25 cellular contexts compared by ENCODE assay signal in genomic region chr11:73221451-73221850, GRCh38. TPM values are rescaled to one million over a fixed set of nuclear protein-coding genes. Genes with fewer than 3 reads are reported as not detected.
"Had no signal": no experiment of that assay in that cellular context is flagged by ENCODE, and none has a peak within 500 bp of the region (broad histone marks: within the 10 kb centered on the region; RNA-seq: fewer than 3 reads in every experiment).

No MANE protein-coding gene starts in this region.

- H3K9me3 ChIP-seq: breast epithelium, colonic mucosa, esophagus squamous epithelium, gastroesophageal sphincter, pancreas, testis, upper lobe of left lung had no signal

- H3K9me3 Mint-ChIP-seq: activated CD4-positive, alpha-beta memory T cell treated with anti-CD3 and anti-CD28 coated beads, Interleukin-2, amount 10 ng/mL, durations not matched to agents 7 days and 5 days; activated CD4-positive, alpha-beta T cell treated with anti-CD3 and anti-CD28 coated beads, Interleukin-2, amount 10 ng/mL, durations not matched to agents 24 days and 14 days; activated naive CD4-positive, alpha-beta T cell treated with anti-CD3 and anti-CD28 coated beads for 36 hours; activated naive CD8-positive, alpha-beta T cell treated with anti-CD3 and anti-CD28 coated beads, Interleukin-2, amount 10 ng/mL, durations not matched to agents 7 days and 5 days; activated T-cell treated with anti-CD3 and anti-CD28 coated beads, Interleukin-2, amount 50 U/mL, for 72 hours; central memory CD8-positive, alpha-beta T cell; natural killer cell had no signal

- DNase-seq: activated CD4-positive, alpha-beta memory T cell treated with anti-CD3 and anti-CD28 coated beads, Interleukin-2, amount 10 ng/mL, durations not matched to agents 7 days and 5 days; activated CD4-positive, alpha-beta T cell treated with anti-CD3 and anti-CD28 coated beads, Interleukin-2, amount 10 ng/mL, durations not matched to agents 24 days and 14 days; activated effector memory CD4-positive, alpha-beta T cell treated with Interleukin-2 at 50 U/mL for 16 hours; activated naive CD4-positive, alpha-beta T cell treated with anti-CD3 and anti-CD28 coated beads for 36 hours; activated T-cell treated with anti-CD3 and anti-CD28 coated beads, Interleukin-2, amount 50 U/mL, for 72 hours; amniotic stem cell; colonic mucosa; esophagus squamous epithelium; head of caudate nucleus; left cardiac atrium; midbrain; natural killer cell; right cardiac atrium; small intestine; stimulated activated CD4-positive, alpha-beta T cell treated with anti-CD3 and anti-CD28 coated beads, Interleukin-15, amount 100 ng/mL, for 24 hours; stimulated activated naive CD4-positive, alpha-beta T cell; T1000; testis; upper lobe of left lung had no signal

- H3K4me3 Mint-ChIP-seq: activated CD4-positive, alpha-beta memory T cell treated with anti-CD3 and anti-CD28 coated beads, Interleukin-2, amount 10 ng/mL, durations not matched to agents 7 days and 5 days; activated CD4-positive, alpha-beta T cell treated with anti-CD3 and anti-CD28 coated beads, Interleukin-2, amount 10 ng/mL, durations not matched to agents 24 days and 14 days; activated naive CD4-positive, alpha-beta T cell treated with anti-CD3 and anti-CD28 coated beads for 36 hours; activated naive CD8-positive, alpha-beta T cell treated with anti-CD3 and anti-CD28 coated beads, Interleukin-2, amount 10 ng/mL, durations not matched to agents 7 days and 5 days; activated T-cell treated with anti-CD3 and anti-CD28 coated beads, Interleukin-2, amount 50 U/mL, for 72 hours; central memory CD8-positive, alpha-beta T cell; natural killer cell had no signal

- H3K36me3 ChIP-seq: breast epithelium, colonic mucosa, gastroesophageal sphincter, pancreas, upper lobe of left lung had no signal

- H3K27ac ChIP-seq: breast epithelium, colonic mucosa, gastroesophageal sphincter, pancreas, testis, upper lobe of left lung had no signal

- H3K27ac Mint-ChIP-seq: activated CD4-positive, alpha-beta memory T cell treated with anti-CD3 and anti-CD28 coated beads, Interleukin-2, amount 10 ng/mL, durations not matched to agents 7 days and 5 days; activated CD4-positive, alpha-beta T cell treated with anti-CD3 and anti-CD28 coated beads, Interleukin-2, amount 10 ng/mL, durations not matched to agents 24 days and 14 days; activated naive CD4-positive, alpha-beta T cell treated with anti-CD3 and anti-CD28 coated beads for 36 hours; activated naive CD8-positive, alpha-beta T cell treated with anti-CD3 and anti-CD28 coated beads, Interleukin-2, amount 10 ng/mL, durations not matched to agents 7 days and 5 days; activated T-cell treated with anti-CD3 and anti-CD28 coated beads, Interleukin-2, amount 50 U/mL, for 72 hours; natural killer cell had no signal

- H3K4me1 ChIP-seq: colonic mucosa had no signal

- ATAC-seq: activated T-cell treated with anti-CD3 and anti-CD28 coated beads, Interleukin-2, amount 50 U/mL, for 72 hours; gastroesophageal sphincter; left cardiac atrium; natural killer cell; pancreas; right cardiac atrium had no signal

- H3K27me3 ChIP-seq: breast epithelium, colonic mucosa, pancreas, testis, upper lobe of left lung had no signal

- H3K36me3 Mint-ChIP-seq: activated naive CD8-positive, alpha-beta T cell treated with anti-CD3 and anti-CD28 coated beads, Interleukin-2, amount 10 ng/mL, durations not matched to agents 7 days and 5 days; natural killer cell had no signal

- H3K4me3 ChIP-seq: breast epithelium, colonic mucosa, gastroesophageal sphincter, pancreas, testis, upper lobe of left lung had no signal

RNA-seq across cellular contexts. Expression of gene P2RY2, which starts 3.4 kb away (rescaled TPM):
- total RNA-seq: activated CD4-positive, alpha-beta memory T cell treated with anti-CD3 and anti-CD28 coated beads, Interleukin-2, amount 10 ng/mL, durations not matched to agents 7 days and 5 days; activated CD4-positive, alpha-beta T cell treated with anti-CD3 and anti-CD28 coated beads, Interleukin-2, amount 10 ng/mL, durations not matched to agents 24 days and 14 days; activated naive CD4-positive, alpha-beta T cell treated with anti-CD3 and anti-CD28 coated beads for 36 hours; activated naive CD8-positive, alpha-beta T cell treated with anti-CD3 and anti-CD28 coated beads, Interleukin-2, amount 10 ng/mL, durations not matched to agents 7 days and 5 days; activated T-cell treated with anti-CD3 and anti-CD28 coated beads, Interleukin-2, amount 50 U/mL, for 72 hours; T-helper 1 cell treated with Interleukin-12 subunit alpha and Interleukin-12 subunit beta and Interleukin-4 antibody, amounts not matched to agents 30 ng/mL and 1 ng/mL, for 36 hours had no signal

RNA-seq across cellular contexts. Expression of gene P2RY6, which starts 50.7 kb away (rescaled TPM):
- total RNA-seq: activated CD4-positive, alpha-beta memory T cell treated with anti-CD3 and anti-CD28 coated beads, Interleukin-2, amount 10 ng/mL, durations not matched to agents 7 days and 5 days; activated CD4-positive, alpha-beta T cell treated with anti-CD3 and anti-CD28 coated beads, Interleukin-2, amount 10 ng/mL, durations not matched to agents 24 days and 14 days; activated naive CD4-positive, alpha-beta T cell treated with anti-CD3 and anti-CD28 coated beads for 36 hours; activated T-cell treated with anti-CD3 and anti-CD28 coated beads, Interleukin-2, amount 50 U/mL, for 72 hours; T-helper 1 cell treated with Interleukin-12 subunit alpha and Interleukin-12 subunit beta and Interleukin-4 antibody, amounts not matched to agents 30 ng/mL and 1 ng/mL, for 36 hours had no signal
